1 cellular context compared by ENCODE assay signal in genomic region chr7:112946350-112946749, GRCh38.
TF ChIP-seq lines count a peak whose summit lies in the region.

No MANE protein-coding gene starts in this region.

TF ChIP-seq in K562, 482 proteins besides CTCF, POLR2A, EP300 and RAD21 (continued from another document):
- TF ChIP-seq ATF3 (IDR thresholded peaks at IDR 0.05) (peak; percentile 57), ATF3 (CRISPR knock-in tag; conservative IDR thresholded peaks at IDR 0.05) (no peak), FOXJ2 (tag; IDR thresholded peaks at IDR 0.05) (0 out of 2 replicates have a peak, but pooled peaks have one; percentile 16), ZNF121 (CRISPR knock-in tag; conservative IDR thresholded peaks at IDR 0.05) (peak; percentile 96), JUND (IDR thresholded peaks at IDR 0.05; ENCODE audit: borderline replicate concordance, low read depth, low read length) (peak; percentile 62; the same call in 1 of the 2 replicates), JUND (tag; IDR thresholded peaks at IDR 0.05; ENCODE audit: borderline replicate concordance, low read depth, low read length) (peak; percentile 81; the same call in 2 of the 3 replicates), TFAM (CRISPR knock-in tag; conservative IDR thresholded peaks at IDR 0.05) (no peak), FOXA1 (IDR thresholded peaks at IDR 0.05; ENCODE audit: borderline replicate concordance) (no peak), ZNF830 (CRISPR knock-in tag; IDR thresholded peaks at IDR 0.05) (no peak), LEF1 (IDR thresholded peaks at IDR 0.05) (no peak)
